In genomic region chr2:111684611-111685010, GRCh38 we compare ENCODE assay signal across 27 cellular contexts.
"Had no signal": no experiment of that assay in that cellular context is flagged by ENCODE, and none has a peak within 500 bp of the region (broad histone marks: within the 10 kb centered on the region; RNA-seq: fewer than 3 reads in every experiment).

No MANE protein-coding gene starts in this region.

- H3K27me3 ChIP-seq: dorsolateral prefrontal cortex, esophagus squamous epithelium, gastrocnemius medialis, heart right ventricle, left lung had no signal

- H3K27me3 Mint-ChIP-seq: naive B cell had no signal

- DNase-seq: dermis blood vessel endothelial cell; dorsolateral prefrontal cortex; effector CD4-positive, alpha-beta T cell; effector memory CD8-positive, alpha-beta T cell; endodermal cell; erythroblast; esophagus squamous epithelium; foreskin melanocyte; gastrocnemius medialis; glutamatergic neuron; head of caudate nucleus; heart right ventricle; hippocampal formation; islet precursor cell; kidney; kidney glomerular epithelial cell; left lung; left ventricle myocardium superior; lower lobe of right lung; mesenchymal stem cell; mucosa of descending colon; naive B cell had no signal

- H3K9me3 Mint-ChIP-seq: effector memory CD8-positive, alpha-beta T cell; mesothelial cell of epicardium had no signal

- FAIRE-seq: colon, endometrium, kidney had no signal

- H3K4me3 Mint-ChIP-seq: effector memory CD8-positive, alpha-beta T cell; endodermal cell; mesothelial cell of epicardium; naive B cell had no signal

- H3K36me3 ChIP-seq: esophagus squamous epithelium, gastrocnemius medialis, heart right ventricle, left lung, lower lobe of right lung had no signal

- H3K4me1 Mint-ChIP-seq: mesothelial cell of epicardium, naive B cell had no signal

- H3K4me3 ChIP-seq: coronary artery, dorsolateral prefrontal cortex, esophagus squamous epithelium, gastrocnemius medialis, heart right ventricle, left lung, lower lobe of right lung, mucosa of descending colon had no signal

- H3K27ac ChIP-seq: coronary artery, dorsolateral prefrontal cortex, epithelial cell of prostate, esophagus squamous epithelium, gastrocnemius medialis, heart right ventricle, left lung, lower lobe of right lung had no signal

- H3K36me3 Mint-ChIP-seq: mesothelial cell of epicardium, naive B cell had no signal

- H3K27ac Mint-ChIP-seq: effector memory CD8-positive, alpha-beta T cell; endodermal cell; mesothelial cell of epicardium had no signal
